14 cellular contexts compared by ENCODE assay signal in genomic region chr14:94373708-94374107, GRCh38. TPM values are rescaled to one million over a fixed set of nuclear protein-coding genes. Genes with fewer than 3 reads are reported as not detected.
DNase-seq lines count a peak whose midpoint lies in the region; ATAC-seq and TF ChIP-seq lines count a peak whose summit lies in the region.
"Had no signal": no experiment of that assay in that cellular context is flagged by ENCODE, and none has a peak within 500 bp of the region (broad histone marks: within the 10 kb centered on the region; RNA-seq: fewer than 3 reads in every experiment).

No MANE protein-coding gene starts in this region.

- H3K4me3 ChIP-seq in ACC112 (ENCODE audit: low read depth, low read length): peak overlapping the region; percentile 29; the same call in 1 of the 2 replicates
- no peak overlapping the region for H3K4me3 ChIP-seq in effector memory CD4-positive, alpha-beta T cell (ENCODE audit: insufficient read depth, low read depth, low read length, poor library complexity, severe bottlenecking)
- H3K4me3 ChIP-seq: BLaER1 treated with 17β-estradiol and CSF1 and Interleukin-3, amounts not matched to agents 10 nM and 100 nM had no signal

- POLR2A ChIA-PET in MCF 10A (lab: Yijun Ruan, JAX): interaction anchor here (0.6 to 1.3 kb wide), 6 partner anchors 16 to 61 kb away, joined by 3 to 4 read pairs (median 4); no protein-coding TSS in a partner anchor

- H3K27ac ChIP-seq in ACC112 (ENCODE audit: low read depth, low read length): peak overlapping the region; percentile 87
- no peak overlapping the region for H3K27ac ChIP-seq in effector memory CD4-positive, alpha-beta T cell (ENCODE audit: insufficient read depth, low read length, poor library complexity, severe bottlenecking)

- no peaks in the 10 kb centered on the region for H3K79me2 ChIP-seq in ACC112 (ENCODE audit: control insufficient read depth, insufficient read depth, low read length, unreplicated experiment)

- CTCF ChIA-PET in MCF 10A (lab: Yijun Ruan, JAX): interaction anchor here (0.6 to 1.4 kb wide), 3 partner anchors 17 to 232 kb away, joined by 3 to 4 read pairs (median 4); no protein-coding TSS in a partner anchor

- no peaks in the 10 kb centered on the region for H3K36me3 ChIP-seq in ACC112 (ENCODE audit: insufficient read depth, low read length)
- H3K36me3 ChIP-seq in effector memory CD4-positive, alpha-beta T cell (ENCODE audit: control insufficient read depth, insufficient read depth, low read length): no peaks in the 10 kb centered on the region

- intact Hi-C loops in MCF 10A (cut with micrococcal nuclease): loop anchor here (2.0 kb wide), 1 partner anchor 31 kb away; no protein-coding TSS in a partner anchor

- H3K36me3 Mint-ChIP-seq in MCF 10A (ENCODE audit: insufficient read depth, unreplicated experiment): no peaks in the 10 kb centered on the region
- H3K36me3 Mint-ChIP-seq: naive thymus-derived CD8-positive, alpha-beta T cell had no signal

- peaks cover 20% of the 10 kb centered on the region for H3K4me1 Mint-ChIP-seq in MCF 10A (ENCODE audit: insufficient read depth, unreplicated experiment)

- peak; percentile 91 for DNase-seq in HS-5 (ENCODE audit: low read depth)
- DNase-seq in MCF 10A (ENCODE audit: unreplicated experiment): peak; percentile 96
- peak; percentile 43 for DNase-seq in left lobe of liver (ENCODE audit: low spot score)
- no peak for DNase-seq in effector memory CD4-positive, alpha-beta T cell
- no peak for DNase-seq in NCI-H1436 treated with DMSO at 0.1 percent for 48 hours (lab: John Stamatoyannopoulos, UW)
- no peak for DNase-seq in HUDEP-2 (lab: John Stamatoyannopoulos, UW; ENCODE audit: unreplicated experiment in 76 of 76)
- DNase-seq: activated CD8-positive, alpha-beta memory T cell treated with anti-CD3 and anti-CD28 coated beads, Interleukin-2, amount 50 U/mL, for 48 hours; cerebellar nuclear complex; naive thymus-derived CD8-positive, alpha-beta T cell; NCI-H69 had no signal

- H3K9me3 ChIP-seq in effector memory CD4-positive, alpha-beta T cell (ENCODE audit: control insufficient read depth, low read length): no peaks in the 10 kb centered on the region
- H3K9me3 ChIP-seq: BLaER1 treated with 17β-estradiol and CSF1 and Interleukin-3, amounts not matched to agents 10 nM and 100 nM had no signal

- TF ChIP-seq CTCF in MCF 10A (IDR thresholded peaks at IDR 0.05; ENCODE audit: unreplicated experiment): no peak

- no TSS peak for BruUV-seq in MCF 10A (replicated peaks; lab: Mats Ljungman, UMichigan)

- peaks cover 31% of the 10 kb centered on the region for H3K4me1 ChIP-seq in ACC112 (ENCODE audit: control insufficient read depth, insufficient read depth, low read length, unreplicated experiment)
- no peaks in the 10 kb centered on the region for H3K4me1 ChIP-seq in effector memory CD4-positive, alpha-beta T cell (ENCODE audit: control insufficient read depth, insufficient read depth, low read length, poor library complexity, severe bottlenecking)

- H3K27me3 Mint-ChIP-seq in MCF 10A (ENCODE audit: insufficient read depth, unreplicated experiment): no peaks in the 10 kb centered on the region

- H3K27me3 ChIP-seq in ACC112 (ENCODE audit: insufficient read depth, low read length): no peaks in the 10 kb centered on the region
- H3K27me3 ChIP-seq in effector memory CD4-positive, alpha-beta T cell (replicated peaks; ENCODE audit: control insufficient read depth, insufficient read depth, low read length, poor library complexity, severe bottlenecking): no peaks in the 10 kb centered on the region
- H3K27me3 ChIP-seq: BLaER1 treated with 17β-estradiol and CSF1 and Interleukin-3, amounts not matched to agents 10 nM and 100 nM had no signal

- no peaks in the 10 kb centered on the region for H3K9me3 Mint-ChIP-seq in MCF 10A (ENCODE audit: unreplicated experiment)
- H3K9me3 Mint-ChIP-seq: naive thymus-derived CD8-positive, alpha-beta T cell; T-helper 1 cell treated with Interleukin-12 subunit alpha and Interleukin-12 subunit beta and Interleukin-4 antibody, amounts not matched to agents 30 μg/mL and 1 μg/mL, for 36 hours had no signal

- ATAC-seq in left lobe of liver (no peak), GM19467 (IDR thresholded peaks at IDR 0.05; ENCODE audit: unreplicated experiment) (no peak)
- ATAC-seq: naive thymus-derived CD8-positive, alpha-beta T cell had no signal

- peak overlapping the region; percentile 19 for H2AFZ ChIP-seq in ACC112 (ENCODE audit: low read length, unreplicated experiment)

- H3K27ac Mint-ChIP-seq in MCF 10A (ENCODE audit: low read depth, unreplicated experiment): peak overlapping the region; percentile 83
- H3K27ac Mint-ChIP-seq: naive thymus-derived CD8-positive, alpha-beta T cell; T-helper 1 cell treated with Interleukin-12 subunit alpha and Interleukin-12 subunit beta and Interleukin-4 antibody, amounts not matched to agents 30 μg/mL and 1 μg/mL, for 36 hours had no signal

- no peak overlapping the region for H3K4me3 Mint-ChIP-seq in MCF 10A (ENCODE audit: unreplicated experiment)
- H3K4me3 Mint-ChIP-seq: naive thymus-derived CD8-positive, alpha-beta T cell; T-helper 1 cell treated with Interleukin-12 subunit alpha and Interleukin-12 subunit beta and Interleukin-4 antibody, amounts not matched to agents 30 μg/mL and 1 μg/mL, for 36 hours had no signal

RNA-seq across cellular contexts. Expression of gene SERPINA2, which starts 7.2 kb away (rescaled TPM):
- total RNA-seq in MCF 10A (2022) (not detected in 2 replicates), left lobe of liver (not detected)
- total RNA-seq: naive thymus-derived CD8-positive, alpha-beta T cell had no signal

RNA-seq across cellular contexts. Expression of gene SERPINA1, which starts 14.7 kb away (rescaled TPM):
- total RNA-seq in MCF 10A (2022) (38.1 and 42.5 TPM in 2 replicates), left lobe of liver (17,840 TPM)
- total RNA-seq: naive thymus-derived CD8-positive, alpha-beta T cell had no signal

RNA-seq across cellular contexts. Expression of gene SERPINA6, which starts 50.6 kb away (rescaled TPM):
- total RNA-seq in MCF 10A (2022) (not detected in 2 replicates), left lobe of liver (155 TPM)
- total RNA-seq: naive thymus-derived CD8-positive, alpha-beta T cell had no signal

Comparison
In these comparisons a context has a peak if more than half of its experiments do, and no peak if none do; other contexts are left out.
1. DNase-seq: peak in HS-5 (single experiment), MCF 10A (single experiment) and left lobe of liver (single experiment); none in effector memory CD4-positive, alpha-beta T cell (0 of 3), NCI-H1436 treated with DMSO at 0.1 percent for 48 hours (single experiment) and HUDEP-2 (0 of 76).
2. RNA of gene SERPINA1, which starts 14.7 kb away (total RNA-seq): 17,840 TPM in left lobe of liver (single experiment); 38.1 to 42.5 TPM in MCF 10A; every median in the first group is over 100 times any median in the second.
3. RNA of gene SERPINA6, which starts 50.6 kb away (total RNA-seq): 155 TPM in left lobe of liver (single experiment); not detected in MCF 10A; every median in the first group is over 100 times any median in the second.